Comparison of ENCODE assay signal across 5 cellular contexts in genomic region chr16:78377312-78377711, GRCh38.
"Had no signal": no experiment of that assay in that cellular context is flagged by ENCODE, and none has a peak within 500 bp of the region (broad histone marks: within the 10 kb centered on the region; RNA-seq: fewer than 3 reads in every experiment).

No MANE protein-coding gene starts in this region.

- FAIRE-seq: HepG2, HTR-8/SVneo, K562 had no signal

- H3K4me3 ChIP-seq: K562 had no signal

- H3K4me2 ChIP-seq: KMS-11 had no signal

- H3K9ac ChIP-seq: KMS-11 had no signal

- ATAC-seq: HepG2, K562 had no signal

- H3K27ac ChIP-seq: HL-60, KMS-11 had no signal
